15 cellular contexts compared by ENCODE assay signal in the genomic region with DNA sequence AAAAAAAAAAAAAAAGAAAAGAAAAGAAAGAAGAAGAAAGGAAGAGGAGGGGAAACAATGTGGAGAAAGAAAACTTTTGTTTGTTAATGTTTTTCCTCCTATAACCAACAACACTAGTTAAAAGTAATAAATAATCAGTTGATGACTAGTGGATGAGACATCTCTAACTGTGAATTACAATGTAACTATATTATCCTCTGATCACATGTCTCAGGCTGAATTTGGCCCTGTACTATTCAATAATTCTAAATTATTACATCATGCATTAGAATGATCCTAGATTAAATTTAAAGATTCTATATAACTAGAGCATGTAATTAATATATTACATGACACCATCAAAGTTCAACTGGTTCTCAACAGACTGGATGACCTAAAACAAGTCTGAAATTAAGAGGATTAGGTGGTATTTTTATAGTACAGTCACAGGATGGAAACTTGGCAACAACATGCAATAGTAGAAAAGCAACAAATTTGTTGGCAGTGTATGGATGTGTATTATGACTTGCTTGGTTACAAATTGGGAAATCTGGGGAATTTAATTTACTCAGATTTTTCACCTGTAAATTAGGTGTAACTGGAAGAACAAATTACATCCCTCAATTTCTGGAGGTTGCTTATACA.
"Had no signal": no experiment of that assay in that cellular context is flagged by ENCODE, and none has a peak within 500 bp of the region (broad histone marks: within the 10 kb centered on the region; RNA-seq: fewer than 3 reads in every experiment).

No MANE protein-coding gene starts in this region.

- H3K27ac Mint-ChIP-seq: activated T-helper 1 cell treated with anti-CD3 and anti-CD28 coated beads, Interleukin-12 subunit alpha, Interleukin-12 subunit beta, Interleukin-2, Interleukin-4 antibody, amounts not matched to agents 30 ng/mL and 10 ng/mL and 1 ng/mL, durations not matched to agents 14 hours and 24 hours and 36 hours had no signal

- H3K9me3 Mint-ChIP-seq: activated T-helper 1 cell treated with anti-CD3 and anti-CD28 coated beads, Interleukin-12 subunit alpha, Interleukin-12 subunit beta, Interleukin-2, Interleukin-4 antibody, amounts not matched to agents 30 ng/mL and 10 ng/mL and 1 ng/mL, durations not matched to agents 14 hours and 24 hours and 36 hours had no signal

- DNase-seq: hippocampal formation; kidney; psoas muscle; stimulated activated CD4-positive, alpha-beta T cell treated with anti-CD3 and anti-CD28 coated beads, Interleukin-12 subunit alpha, Interleukin-12 subunit beta, amount 100 ng/mL, for 4 hours; stimulated activated CD4-positive, alpha-beta T cell treated with anti-CD3 and anti-CD28 coated beads, Interleukin-2, amount 100 ng/mL, for 24 hours; stomach; T-helper 1 cell had no signal

- H3K4me3 Mint-ChIP-seq: activated T-helper 1 cell treated with anti-CD3 and anti-CD28 coated beads, Interleukin-12 subunit alpha, Interleukin-12 subunit beta, Interleukin-2, Interleukin-4 antibody, amounts not matched to agents 30 ng/mL and 10 ng/mL and 1 ng/mL, durations not matched to agents 14 hours and 24 hours and 36 hours; neural crest cell had no signal

- H3K27me3 ChIP-seq: ascending aorta, cardiac muscle cell, stomach had no signal

- H3K9me3 ChIP-seq: ascending aorta, psoas muscle, thoracic aorta had no signal

- FAIRE-seq: colon, kidney had no signal

- H3K4me3 ChIP-seq: ascending aorta, cardiac muscle cell, psoas muscle, stomach, thoracic aorta had no signal

- H3K27ac ChIP-seq: ascending aorta, cardiac muscle cell, psoas muscle, stomach, thoracic aorta had no signal

- ATAC-seq: activated CD4-positive, CD25-positive, alpha-beta regulatory T cell treated with anti-CD3 and anti-CD28 coated beads, Interleukin-2, amount 50 U/mL, for 24 hours; psoas muscle; SK-N-SH treated with all-trans-retinoic acid at 6 μM for 48 hours had no signal

- H3K36me3 ChIP-seq: ascending aorta, cardiac muscle cell, stomach, thoracic aorta had no signal

- H3K4me1 ChIP-seq: ascending aorta, psoas muscle, stomach had no signal
